Comparison of ENCODE assay signal across 8 cellular contexts in genomic region chr11:73143126-73143838, GRCh38. TPM values are rescaled to one million over a fixed set of nuclear protein-coding genes. Genes with fewer than 3 reads are reported as not detected.
DNase-seq lines count a peak whose midpoint lies in the region; ATAC-seq and TF ChIP-seq lines count a peak whose summit lies in the region.

No MANE protein-coding gene starts in this region.

- H3K4me1 Mint-ChIP-seq in endothelial cell (ENCODE audit: unreplicated experiment) = peaks cover 32% of the 10 kb centered on the region
- peaks cover 36 to 41% of the 10 kb centered on the region in 2 donors for H3K4me1 Mint-ChIP-seq in natural killer cell treated with Interleukin-12 subunit alpha and Interleukin-12 subunit beta and Interleukin-15 and Interleukin-18, amount 100 ng/mL, for 72 hours (ENCODE audit: low read depth in 2 of 2)

- peak overlapping the region; percentile 93 for H3K27ac Mint-ChIP-seq in endothelial cell (ENCODE audit: unreplicated experiment)
- H3K27ac Mint-ChIP-seq in natural killer cell treated with Interleukin-12 subunit alpha and Interleukin-12 subunit beta and Interleukin-15 and Interleukin-18, amount 100 ng/mL, for 72 hours = peak overlapping the region; percentile 93 to 95

- peak overlapping the region; percentile 96 for H3K4me3 Mint-ChIP-seq in endothelial cell (ENCODE audit: unreplicated experiment)
- peak overlapping the region; percentile 100 for H3K4me3 Mint-ChIP-seq in natural killer cell treated with Interleukin-12 subunit alpha and Interleukin-12 subunit beta and Interleukin-15 and Interleukin-18, amount 100 ng/mL, for 72 hours

- H3K9me3 Mint-ChIP-seq in endothelial cell (ENCODE audit: unreplicated experiment) = no peaks in the 10 kb centered on the region
- no peaks in the 10 kb centered on the region for H3K9me3 Mint-ChIP-seq in natural killer cell treated with Interleukin-12 subunit alpha and Interleukin-12 subunit beta and Interleukin-15 and Interleukin-18, amount 100 ng/mL, for 72 hours

- no peaks in the 10 kb centered on the region for H3K9me3 ChIP-seq in BE2C

- H3K36me3 ChIP-seq in BE2C = no peaks in the 10 kb centered on the region; the same call in 1 of the 2 replicates

- peak overlapping the region; percentile 90 for H3K4me3 ChIP-seq in BE2C (ENCODE audit: low read depth, low read length)

- no peak for ATAC-seq in natural killer cell treated with Interleukin-12 subunit alpha and Interleukin-12 subunit beta and Interleukin-15 and Interleukin-18, amount 100 ng/mL, for 72 hours
- ATAC-seq in HG02610 (IDR thresholded peaks at IDR 0.05; ENCODE audit: unreplicated experiment) (no peak), GM19452 (IDR thresholded peaks at IDR 0.05; ENCODE audit: unreplicated experiment) (no peak)

- H3K27me3 ChIP-seq in BE2C = no peaks in the 10 kb centered on the region

- no peak for DNase-seq in BE2C
- DNase-seq in GM20000 (ENCODE audit: low spot score) = peak; percentile 30
- DNase-seq in SHP77 treated with DMSO at 0.1 percent for 48 hours (lab: John Stamatoyannopoulos, UW) = peak; percentile 68
- DNase-seq in endothelial cell (ENCODE audit: low spot score) = no peak
- no peak for DNase-seq in natural killer cell treated with Interleukin-12 subunit alpha and Interleukin-12 subunit beta and Interleukin-15 and Interleukin-18, amount 100 ng/mL, for 72 hours (ENCODE audit: low spot score)
- DNase-seq in ecto neural progenitor cell (ENCODE audit: low spot score) = no peak

- H3K27me3 Mint-ChIP-seq in endothelial cell (ENCODE audit: unreplicated experiment) = peaks cover 23% of the 10 kb centered on the region
- H3K27me3 Mint-ChIP-seq in natural killer cell treated with Interleukin-12 subunit alpha and Interleukin-12 subunit beta and Interleukin-15 and Interleukin-18, amount 100 ng/mL, for 72 hours = no peaks in the 10 kb centered on the region

- H3K36me3 Mint-ChIP-seq in endothelial cell (ENCODE audit: low read depth, unreplicated experiment) = peaks cover 5% of the 10 kb centered on the region
- H3K36me3 Mint-ChIP-seq in natural killer cell treated with Interleukin-12 subunit alpha and Interleukin-12 subunit beta and Interleukin-15 and Interleukin-18, amount 100 ng/mL, for 72 hours = peaks cover 5% of the 10 kb centered on the region

- peaks cover 5% of the 10 kb centered on the region; the same call in 1 of the 2 replicates for H3K4me1 ChIP-seq in BE2C

- TF ChIP-seq CTCF in BE2C (IDR thresholded peaks at IDR 0.05; ENCODE audit: low read depth, low read length) (no peak), GM20000 (IDR thresholded peaks at IDR 0.05; ENCODE audit: extremely low read depth, missing control alignments) (no peak), endothelial cell (IDR thresholded peaks at IDR 0.05; ENCODE audit: unreplicated experiment) (no peak)

RNA-seq across cellular contexts. Expression of gene FCHSD2, which starts 1.2 kb away (rescaled TPM):
- polyA plus RNA-seq in BE2C (2012; ENCODE audit: insufficient read depth, insufficient read length, low read depth) = 11.7 TPM
- total RNA-seq in endothelial cell (ENCODE audit: unreplicated experiment) = 45.3 TPM
- 10 to 100 TPM; 58.8 to 77.3 TPM for total RNA-seq in natural killer cell treated with Interleukin-12 subunit alpha and Interleukin-12 subunit beta and Interleukin-15 and Interleukin-18, amount 100 ng/mL, for 72 hours

Comparison
In these comparisons a context has a peak if more than half of its experiments do, and no peak if none do; other contexts are left out.
1. DNase-seq: peak in GM20000 (single experiment) and SHP77 treated with DMSO at 0.1 percent for 48 hours (single experiment); none in BE2C (single experiment), endothelial cell (single experiment), natural killer cell treated with Interleukin-12 subunit alpha and Interleukin-12 subunit beta and Interleukin-15 and Interleukin-18, amount 100 ng/mL, for 72 hours (single experiment) and ecto neural progenitor cell (single experiment).